9 cellular contexts compared by ENCODE assay signal in genomic region chr3:105752791-105753415, GRCh38.
DNase-seq lines count a peak whose midpoint lies in the region; ATAC-seq and TF ChIP-seq lines count a peak whose summit lies in the region.
"Had no signal": no experiment of that assay in that cellular context is flagged by ENCODE, and none has a peak within 500 bp of the region (broad histone marks: within the 10 kb centered on the region; RNA-seq: fewer than 3 reads in every experiment).

No MANE protein-coding gene starts in this region.

- H3K27ac ChIP-seq in esophagus squamous epithelium, result peak overlapping the region; percentile 13 to 51 (median 40)
- H3K27ac ChIP-seq: dorsolateral prefrontal cortex had no signal

- TF ChIP-seq CTCF in esophagus squamous epithelium (IDR thresholded peaks at IDR 0.05) (no peak), lower leg skin (IDR thresholded peaks at IDR 0.05) (no peak)

- no peaks in the 10 kb centered on the region for H3K9me3 ChIP-seq in esophagus squamous epithelium

- WGBS in esophagus squamous epithelium, 2 donors, result 50 to 63% methylated on average over 1 of the region's 1 CpG
- WGBS in lower leg skin, 2 donors, result 38 to 47% methylated on average over 1 of the region's 1 CpG

- TF ChIP-seq POLR2A in esophagus squamous epithelium (IDR thresholded peaks at IDR 0.05), result no peak
- no peak for TF ChIP-seq POLR2A in lower leg skin (IDR thresholded peaks at IDR 0.05)

- H3K27me3 ChIP-seq in esophagus squamous epithelium, result no peaks in the 10 kb centered on the region
- H3K27me3 ChIP-seq: dorsolateral prefrontal cortex had no signal

- no peaks in the 10 kb centered on the region for H3K36me3 ChIP-seq in esophagus squamous epithelium

- intact Hi-C loops in esophagus squamous epithelium (cut with DNase I), result no loop called here
- intact Hi-C loops in lower leg skin (cut with DNase I; ENCODE audit: low total_unique reads), result no loop called here

- H3K4me3 ChIP-seq in esophagus squamous epithelium (no peak overlapping the region), lower leg skin (ENCODE audit: low read depth, poor library complexity, severe bottlenecking) (no peak overlapping the region)
- H3K4me3 ChIP-seq: dorsolateral prefrontal cortex had no signal

- peak; percentile 33 for DNase-seq in CD1c-positive myeloid dendritic cell (ENCODE audit: extremely low spot score)
- DNase-seq in T follicular helper cell (ENCODE audit: low read depth), result peak; percentile 33
- DNase-seq in esophagus squamous epithelium (lab: John Stamatoyannopoulos, UW), result no peak
- no peak for DNase-seq in mucosa of gallbladder (ENCODE audit: low spot score)
- DNase-seq in lower leg skin (ENCODE audit: low spot score in 2 of 2), result no peak
- no peak for DNase-seq in H4 (ENCODE audit: low spot score)

- peak; percentile 40 for ATAC-seq in GM21526 (IDR thresholded peaks at IDR 0.05; ENCODE audit: low FRiP score, unreplicated experiment)
- ATAC-seq in HG03280 (IDR thresholded peaks at IDR 0.05; ENCODE audit: unreplicated experiment), result no peak

- H3K4me1 ChIP-seq in esophagus squamous epithelium, result peaks cover 0 to 27% (median 6%) of the 10 kb centered on the region in 3 donors

Comparison
In these comparisons a context has a peak if more than half of its experiments do, and no peak if none do; other contexts are left out.
1. DNase-seq: peak in CD1c-positive myeloid dendritic cell (single experiment) and T follicular helper cell (single experiment); none in esophagus squamous epithelium (single experiment), mucosa of gallbladder (single experiment), lower leg skin (0 of 2) and H4 (single experiment).